In the genomic region with DNA sequence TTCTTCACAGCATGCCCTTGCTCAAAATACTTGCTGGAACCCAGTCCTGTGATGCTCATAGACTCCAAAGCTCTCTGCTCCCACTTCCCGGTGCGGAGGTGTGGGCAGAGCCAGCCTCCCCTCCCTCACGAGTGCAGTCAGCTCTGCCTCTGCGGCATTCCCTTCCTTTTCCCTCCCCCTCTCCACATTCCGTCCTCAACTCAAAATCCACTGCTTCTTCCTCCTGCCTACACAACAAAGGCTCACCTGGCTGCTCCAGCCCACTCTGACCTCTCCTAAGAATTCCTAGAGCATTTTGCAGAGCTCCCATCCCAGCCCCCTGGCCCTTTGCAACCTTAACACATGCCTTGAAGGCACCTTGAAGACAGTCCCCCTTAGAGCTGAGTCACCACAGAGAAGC, we compare ENCODE assay signal across 17 cellular contexts.
DNase-seq lines count a peak whose midpoint lies in the region; ATAC-seq and TF ChIP-seq lines count a peak whose summit lies in the region.
"Had no signal": no experiment of that assay in that cellular context is flagged by ENCODE, and none has a peak within 500 bp of the region (broad histone marks: within the 10 kb centered on the region; RNA-seq: fewer than 3 reads in every experiment).

No MANE protein-coding gene starts in this region.

- TF ChIP-seq CTCF in Panc1 (IDR thresholded peaks at IDR 0.05) (no peak), lower lobe of right lung (IDR thresholded peaks at IDR 0.05) (no peak), upper lobe of right lung (IDR thresholded peaks at IDR 0.05) (no peak)

- TF ChIP-seq POLR2A in erythroblast (IDR thresholded peaks at IDR 0.05; ENCODE audit: low read length) = no peak

- no TSS peak for BruUV-seq in Panc1 (replicated peaks; lab: Mats Ljungman, UMichigan)

- H3K4me1 ChIP-seq in Panc1 (ENCODE audit: control insufficient read depth, insufficient read depth, low read length) = peaks cover 41% of the 10 kb centered on the region
- peaks cover 18% of the 10 kb centered on the region for H3K4me1 ChIP-seq in lower lobe of right lung
- H3K4me1 ChIP-seq in upper lobe of right lung = peaks cover 10% of the 10 kb centered on the region
- H3K4me1 ChIP-seq: right lobe of liver had no signal

- no peak overlapping the region for H3K4me3 ChIP-seq in Panc1 (ENCODE audit: low read depth in 2 of 2, low read length in 2 of 2)
- H3K4me3 ChIP-seq in lower lobe of right lung = no peak overlapping the region
- no peak overlapping the region for H3K4me3 ChIP-seq in upper lobe of right lung
- H3K4me3 ChIP-seq: mucosa of descending colon, right lobe of liver, SK-N-MC had no signal

- H3K27ac ChIP-seq in Panc1 (ENCODE audit: low read length) = peak overlapping the region; percentile 79
- H3K27ac ChIP-seq in epithelial cell of prostate = peak overlapping the region; percentile 99
- peak overlapping the region; percentile 77 for H3K27ac ChIP-seq in lower lobe of right lung
- no peak overlapping the region for H3K27ac ChIP-seq in upper lobe of right lung
- H3K27ac ChIP-seq: right lobe of liver had no signal

- H3K27me3 ChIP-seq in Panc1 (ENCODE audit: control insufficient read depth, insufficient read depth, low read length) (no peaks in the 10 kb centered on the region), lower lobe of right lung (ENCODE audit: low read depth) (no peaks in the 10 kb centered on the region), upper lobe of right lung (no peaks in the 10 kb centered on the region)
- H3K27me3 ChIP-seq: right lobe of liver had no signal

- DNase-seq in Panc1 (ENCODE audit: low read depth, low spot score) (no peak), epithelial cell of prostate (ENCODE audit: low read depth, low spot score) (no peak), lower lobe of right lung (no peak), upper lobe of right lung (no peak), erythroblast (lab: John Stamatoyannopoulos, UW) (no peak), 8988T (no peak), COR-L47 (lab: John Stamatoyannopoulos, UW) (no peak)
- DNase-seq: glutamatergic neuron, KG1, mucosa of descending colon, NCI-H1048, NCI-H2081 treated with DMSO at 0.1 percent for 48 hours, NCI-H510A treated with DMSO at 0.1 percent for 48 hours, occipital lobe, right lobe of liver, T1000 had no signal

- no peaks in the 10 kb centered on the region for H3K36me3 ChIP-seq in Panc1 (ENCODE audit: control insufficient read depth, insufficient read depth, low read length)
- no peaks in the 10 kb centered on the region for H3K36me3 ChIP-seq in lower lobe of right lung
- no peaks in the 10 kb centered on the region for H3K36me3 ChIP-seq in upper lobe of right lung
- H3K36me3 ChIP-seq: right lobe of liver had no signal

- H3K9me3 ChIP-seq in Panc1 (ENCODE audit: control insufficient read depth, insufficient read depth, low read depth, low read length) (no peaks in the 10 kb centered on the region), lower lobe of right lung (no peaks in the 10 kb centered on the region), upper lobe of right lung (no peaks in the 10 kb centered on the region)
- H3K9me3 ChIP-seq: mucosa of descending colon, right lobe of liver had no signal

- CTCF ChIA-PET in Panc1 (lab: Charles Lee) = no interaction called here

- intact Hi-C loops in Panc1 (cut with micrococcal nuclease; ENCODE audit: unreplicated experiment) = no loop called here
- intact Hi-C loops in lower lobe of right lung (cut with DNase I) = no loop called here
- intact Hi-C loops in upper lobe of right lung (cut with DNase I) = no loop called here

- ATAC-seq in Panc1 = peak; percentile 49; the same call in 1 of the 2 replicates
- ATAC-seq in lower lobe of right lung = peak; percentile 9 to 29
- peak; percentile 64 for ATAC-seq in upper lobe of right lung
- ATAC-seq: mucosa of descending colon, right lobe of liver had no signal

- POLR2A ChIA-PET in Panc1 (lab: Charles Lee) = no interaction called here

- in situ Hi-C loops in Panc1 (cut with HindIII; ENCODE audit: low pct_unique_long_range_greater_than_20kb, low sequenced_read_pairs) = no loop called here
